In the genomic region with DNA sequence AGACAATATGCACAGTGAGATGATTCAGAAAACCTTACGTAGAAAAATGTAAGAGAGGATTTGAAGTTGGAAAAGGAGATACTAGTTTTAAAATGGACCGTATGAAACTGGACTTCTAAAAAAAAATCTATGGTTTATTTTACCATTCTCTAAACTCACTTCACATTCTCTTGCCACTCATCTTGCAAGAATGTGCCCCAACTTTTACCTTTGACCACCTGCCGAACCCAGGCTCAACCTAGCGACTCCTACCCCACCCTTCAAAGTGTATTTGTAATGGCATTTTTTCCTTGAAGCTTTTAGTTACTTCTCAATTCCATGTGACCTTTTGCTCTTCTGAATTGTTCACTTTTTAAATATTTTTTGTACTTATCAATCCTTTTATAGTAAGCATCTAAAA, we compare ENCODE assay signal across 16 cellular contexts.
"Had no signal": no experiment of that assay in that cellular context is flagged by ENCODE, and none has a peak within 500 bp of the region (broad histone marks: within the 10 kb centered on the region; RNA-seq: fewer than 3 reads in every experiment).

No MANE protein-coding gene starts in this region.

- H3K9me3 Mint-ChIP-seq: activated T-cell treated with anti-CD3 and anti-CD28 coated beads, Interleukin-2, amount 50 U/mL, for 24 hours; naive thymus-derived CD4-positive, alpha-beta T cell had no signal

- H3K27me3 ChIP-seq: gastroesophageal sphincter, left lung, right atrium auricular region, transverse colon had no signal

- H3K27ac ChIP-seq: gastroesophageal sphincter, left lung, transverse colon had no signal

- H3K36me3 ChIP-seq: gastroesophageal sphincter, left lung, right atrium auricular region, transverse colon had no signal

- H3K27me3 Mint-ChIP-seq: activated T-cell treated with anti-CD3 and anti-CD28 coated beads, Interleukin-2, amount 50 U/mL, for 24 hours; naive thymus-derived CD4-positive, alpha-beta T cell had no signal

- H3K4me3 Mint-ChIP-seq: activated T-cell treated with anti-CD3 and anti-CD28 coated beads, Interleukin-2, amount 50 U/mL, for 24 hours; naive thymus-derived CD4-positive, alpha-beta T cell had no signal

- H3K4me3 ChIP-seq: gastroesophageal sphincter, left lung, mucosa of descending colon, right atrium auricular region, transverse colon had no signal

- DNase-seq: activated CD4-positive, alpha-beta T cell treated with anti-CD3 and anti-CD28 coated beads for 1 hour; activated CD4-positive, alpha-beta T cell treated with anti-CD3 and anti-CD28 coated beads, Interleukin-2, amount 50 U/mL, for 4 hours; activated effector memory CD4-positive, alpha-beta T cell treated with Interleukin-2 at 50 U/mL for 16 hours; activated naive CD4-positive, alpha-beta T cell treated with anti-CD3 and anti-CD28 coated beads, Interleukin-2, amount 50 U/mL, for 16 hours; activated T-cell treated with anti-CD3 and anti-CD28 coated beads, Interleukin-2, amount 50 U/mL, for 24 hours; left lung; mammary epithelial cell; mucosa of descending colon; naive thymus-derived CD4-positive, alpha-beta T cell; stimulated activated CD4-positive, alpha-beta T cell treated with anti-CD3 and anti-CD28 coated beads, Interleukin-15, amount 100 ng/mL, for 24 hours; stimulated activated CD4-positive, alpha-beta T cell treated with anti-CD3 and anti-CD28 coated beads, Interleukin-4, amount 100 ng/mL, for 24 hours; stimulated activated naive CD8-positive, alpha-beta T cell treated with anti-CD3 and anti-CD28 coated beads, Interleukin-15, Interleukin-2, amounts not matched to agents 100 U/mL and 50 U/mL, for 24 hours; T1000; transverse colon had no signal

- H3K4me1 ChIP-seq: left lung had no signal

- H3K36me3 Mint-ChIP-seq: naive thymus-derived CD4-positive, alpha-beta T cell had no signal

- H3K27ac Mint-ChIP-seq: activated T-cell treated with anti-CD3 and anti-CD28 coated beads, Interleukin-2, amount 50 U/mL, for 24 hours; naive thymus-derived CD4-positive, alpha-beta T cell had no signal

- H3K9me3 ChIP-seq: gastroesophageal sphincter, left lung, mucosa of descending colon, right atrium auricular region, transverse colon had no signal
